Comparison of ENCODE assay signal across 1 cellular context in the genomic region with DNA sequence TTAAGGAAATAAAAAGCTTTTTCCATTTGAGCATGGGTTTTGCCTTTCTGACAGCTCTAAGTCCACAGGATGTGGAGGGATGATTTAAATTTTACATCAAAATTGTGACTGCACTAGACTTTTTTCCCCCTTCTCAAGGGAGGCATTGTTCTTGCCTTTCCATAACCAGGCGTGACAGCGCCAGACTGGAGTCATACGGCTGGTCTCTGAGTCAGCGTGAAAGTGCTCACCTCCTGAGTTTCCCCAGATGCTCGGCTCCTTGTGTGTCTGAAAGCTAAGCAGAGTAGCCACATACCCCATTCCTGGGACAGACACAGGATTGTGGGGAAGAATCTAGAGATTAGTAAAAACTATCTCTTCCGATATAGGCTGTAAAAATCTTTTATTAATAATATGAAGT.
TF ChIP-seq lines count a peak whose summit lies in the region.

No MANE protein-coding gene starts in this region.

TF ChIP-seq in GM23338, 12 proteins besides CTCF, POLR2A, EP300 and RAD21 (continued from another document):
- TF ChIP-seq, protein P1, sequence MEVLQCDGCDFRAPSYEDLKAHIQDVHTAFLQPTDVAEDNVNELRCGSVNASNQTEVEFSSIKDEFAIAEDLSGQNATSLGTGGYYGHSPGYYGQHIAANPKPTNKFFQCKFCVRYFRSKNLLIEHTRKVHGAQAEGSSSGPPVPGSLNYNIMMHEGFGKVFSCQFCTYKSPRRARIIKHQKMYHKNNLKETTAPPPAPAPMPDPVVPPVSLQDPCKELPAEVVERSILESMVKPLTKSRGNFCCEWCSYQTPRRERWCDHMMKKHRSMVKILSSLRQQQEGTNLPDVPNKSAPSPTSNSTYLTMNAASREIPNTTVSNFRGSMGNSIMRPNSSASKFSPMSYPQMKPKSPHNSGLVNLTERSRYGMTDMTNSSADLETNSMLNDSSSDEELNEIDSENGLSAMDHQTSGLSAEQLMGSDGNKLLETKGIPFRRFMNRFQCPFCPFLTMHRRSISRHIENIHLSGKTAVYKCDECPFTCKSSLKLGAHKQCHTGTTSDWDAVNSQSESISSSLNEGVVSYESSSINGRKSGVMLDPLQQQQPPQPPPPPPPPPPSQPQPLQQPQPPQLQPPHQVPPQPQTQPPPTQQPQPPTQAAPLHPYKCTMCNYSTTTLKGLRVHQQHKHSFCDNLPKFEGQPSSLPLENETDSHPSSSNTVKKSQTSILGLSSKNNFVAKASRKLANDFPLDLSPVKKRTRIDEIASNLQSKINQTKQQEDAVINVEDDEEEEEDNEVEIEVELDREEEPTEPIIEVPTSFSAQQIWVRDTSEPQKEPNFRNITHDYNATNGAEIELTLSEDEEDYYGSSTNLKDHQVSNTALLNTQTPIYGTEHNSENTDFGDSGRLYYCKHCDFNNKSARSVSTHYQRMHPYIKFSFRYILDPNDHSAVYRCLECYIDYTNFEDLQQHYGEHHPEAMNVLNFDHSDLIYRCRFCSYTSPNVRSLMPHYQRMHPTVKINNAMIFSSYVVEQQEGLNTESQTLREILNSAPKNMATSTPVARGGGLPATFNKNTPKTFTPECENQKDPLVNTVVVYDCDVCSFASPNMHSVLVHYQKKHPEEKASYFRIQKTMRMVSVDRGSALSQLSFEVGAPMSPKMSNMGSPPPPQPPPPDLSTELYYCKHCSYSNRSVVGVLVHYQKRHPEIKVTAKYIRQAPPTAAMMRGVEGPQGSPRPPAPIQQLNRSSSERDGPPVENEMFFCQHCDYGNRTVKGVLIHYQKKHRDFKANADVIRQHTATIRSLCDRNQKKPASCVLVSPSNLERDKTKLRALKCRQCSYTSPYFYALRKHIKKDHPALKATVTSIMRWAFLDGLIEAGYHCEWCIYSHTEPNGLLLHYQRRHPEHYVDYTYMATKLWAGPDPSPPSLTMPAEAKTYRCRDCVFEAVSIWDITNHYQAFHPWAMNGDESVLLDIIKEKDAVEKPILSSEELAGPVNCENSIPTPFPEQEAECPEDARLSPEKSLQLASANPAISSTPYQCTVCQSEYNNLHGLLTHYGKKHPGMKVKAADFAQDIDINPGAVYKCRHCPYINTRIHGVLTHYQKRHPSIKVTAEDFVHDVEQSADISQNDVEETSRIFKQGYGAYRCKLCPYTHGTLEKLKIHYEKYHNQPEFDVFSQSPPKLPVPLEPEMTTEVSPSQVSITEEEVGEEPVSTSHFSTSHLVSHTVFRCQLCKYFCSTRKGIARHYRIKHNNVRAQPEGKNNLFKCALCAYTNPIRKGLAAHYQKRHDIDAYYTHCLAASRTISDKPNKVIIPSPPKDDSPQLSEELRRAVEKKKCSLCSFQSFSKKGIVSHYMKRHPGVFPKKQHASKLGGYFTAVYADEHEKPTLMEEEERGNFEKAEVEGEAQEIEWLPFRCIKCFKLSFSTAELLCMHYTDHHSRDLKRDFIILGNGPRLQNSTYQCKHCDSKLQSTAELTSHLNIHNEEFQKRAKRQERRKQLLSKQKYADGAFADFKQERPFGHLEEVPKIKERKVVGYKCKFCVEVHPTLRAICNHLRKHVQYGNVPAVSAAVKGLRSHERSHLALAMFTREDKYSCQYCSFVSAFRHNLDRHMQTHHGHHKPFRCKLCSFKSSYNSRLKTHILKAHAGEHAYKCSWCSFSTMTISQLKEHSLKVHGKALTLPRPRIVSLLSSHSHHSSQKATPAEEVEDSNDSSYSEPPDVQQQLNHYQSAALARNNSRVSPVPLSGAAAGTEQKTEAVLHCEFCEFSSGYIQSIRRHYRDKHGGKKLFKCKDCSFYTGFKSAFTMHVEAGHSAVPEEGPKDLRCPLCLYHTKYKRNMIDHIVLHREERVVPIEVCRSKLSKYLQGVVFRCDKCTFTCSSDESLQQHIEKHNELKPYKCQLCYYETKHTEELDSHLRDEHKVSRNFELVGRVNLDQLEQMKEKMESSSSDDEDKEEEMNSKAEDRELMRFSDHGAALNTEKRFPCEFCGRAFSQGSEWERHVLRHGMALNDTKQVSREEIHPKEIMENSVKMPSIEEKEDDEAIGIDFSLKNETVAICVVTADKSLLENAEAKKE (CRISPR knock-in tag; IDR thresholded peaks at IDR 0.05) = no peak
- TF ChIP-seq ZNF114 (CRISPR knock-in tag; IDR thresholded peaks at IDR 0.05) = no peak
